In genomic region chr11:65958774-65959420, GRCh38 we compare ENCODE assay signal across 28 cellular contexts. TPM values are rescaled to one million over a fixed set of nuclear protein-coding genes. Genes with fewer than 3 reads are reported as not detected.
A peak's percentile ranks its signal among the peaks of the same experiment; 100 is the strongest.
DNase-seq lines count a peak whose midpoint lies in the region; ATAC-seq and TF ChIP-seq lines count a peak whose summit lies in the region.
"Had no signal": no experiment of that assay in that cellular context is flagged by ENCODE, and none has a peak within 500 bp of the region (broad histone marks: within the 10 kb centered on the region; RNA-seq: fewer than 3 reads in every experiment).

No MANE protein-coding gene starts in this region.

- H2BK12ac ChIP-seq in H9 (ENCODE audit: insufficient read length, low read depth, low read length), result no peak overlapping the region

- ATAC-seq in activated naive CD4-positive, alpha-beta T cell treated with anti-CD3 and anti-CD28 coated beads, Interleukin-2, amount 50 U/mL, for 72 hours, result no peak
- ATAC-seq: effector memory CD8-positive, alpha-beta T cell; gastrocnemius medialis; stimulated activated naive CD8-positive, alpha-beta T cell treated with anti-CD3 and anti-CD28 coated beads, Interleukin-15, Interleukin-2, amounts not matched to agents 100 U/mL and 50 U/mL, for 24 hours had no signal

- no peak overlapping the region for H4K91ac ChIP-seq in H9 (ENCODE audit: insufficient read length, low read depth, low read length)

- H3K79me2 ChIP-seq in H9 (ENCODE audit: insufficient read depth, low read length) (peaks cover 10% of the 10 kb centered on the region; the same call in 1 of the 2 replicates), osteoblast (ENCODE audit: insufficient read depth, low read length) (peaks cover 28% of the 10 kb centered on the region)

- H4K8ac ChIP-seq in H9 (replicated peaks; ENCODE audit: insufficient read length, low read depth, low read length), result no peak overlapping the region

- H2BK20ac ChIP-seq in H9 (ENCODE audit: low read depth, low read length, poor library complexity, severe bottlenecking), result no peak overlapping the region

- H2BK120ac ChIP-seq in H9 (ENCODE audit: low read depth, low read length, poor library complexity, severe bottlenecking), result no peak overlapping the region

- H3K79me1 ChIP-seq in H9 (ENCODE audit: insufficient read depth, low read depth, low read length, poor library complexity, severe bottlenecking), result peaks cover 5% of the 10 kb centered on the region

- no peak overlapping the region for H3K23ac ChIP-seq in H9 (ENCODE audit: insufficient read length, low read depth, low read length)

- no peak for DNase-seq in activated naive CD4-positive, alpha-beta T cell treated with anti-CD3 and anti-CD28 coated beads for 36 hours
- DNase-seq in activated naive CD4-positive, alpha-beta T cell treated with anti-CD3 and anti-CD28 coated beads, Interleukin-2, amount 50 U/mL, for 16 hours, result no peak
- DNase-seq in H9 (no peak), osteoblast (ENCODE audit: insufficient read length, low spot score, missing footprints) (peak; percentile 75), C1 segment of cervical spinal cord (lab: John Stamatoyannopoulos, UW) (no peak), cerebellar nuclear complex (lab: John Stamatoyannopoulos, UW) (no peak)
- DNase-seq in activated naive CD4-positive, alpha-beta T cell treated with anti-CD3 and anti-CD28 coated beads, Interleukin-2, amount 50 U/mL, for 72 hours (ENCODE audit: low spot score in 2 of 2), result no peak
- DNase-seq: activated CD4-positive, CD25-positive, alpha-beta regulatory T cell treated with anti-CD3 and anti-CD28 coated beads, Interleukin-2, amount 50 U/mL, for 72 hours; activated gamma-delta T cell treated with Interleukin-2 at 50 U/mL for 16 hours; Caco-2; effector memory CD8-positive, alpha-beta T cell; gastrocnemius medialis; GOT3; Karpas-422; mammary epithelial cell; NCI-H1694 treated with DMSO at 0.1 percent for 48 hours; small intestine; stimulated activated CD4-positive, alpha-beta T cell treated with anti-CD3 and anti-CD28 coated beads, Interleukin-2, amount 100 ng/mL, for 48 hours; stimulated activated naive CD8-positive, alpha-beta T cell treated with anti-CD3 and anti-CD28 coated beads, Interleukin-15, Interleukin-2, amounts not matched to agents 100 U/mL and 50 U/mL, for 24 hours; tibial artery had no signal

- no peak overlapping the region for H3K9ac ChIP-seq in H9 (ENCODE audit: extremely low read depth, insufficient read length, low read length)

- H3K27me3 ChIP-seq in H9 (ENCODE audit: insufficient read depth, low read length) (no peaks in the 10 kb centered on the region), osteoblast (ENCODE audit: insufficient read depth, low read length) (no peaks in the 10 kb centered on the region)

- H4K20me1 ChIP-seq in H9 (ENCODE audit: control insufficient read depth, insufficient read depth, insufficient read length), result no peaks in the 10 kb centered on the region
- peaks cover 13% of the 10 kb centered on the region for H4K20me1 ChIP-seq in osteoblast (ENCODE audit: insufficient read depth, low read length)

- H3K4ac ChIP-seq in H9 (ENCODE audit: low read depth, low read length), result no peak overlapping the region

- no peak overlapping the region; the same call in 1 of the 2 replicates for H3K14ac ChIP-seq in H9 (ENCODE audit: insufficient read depth, low read length)

- no peak overlapping the region for H3K4me3 Mint-ChIP-seq in activated naive CD4-positive, alpha-beta T cell treated with anti-CD3 and anti-CD28 coated beads for 36 hours
- H3K4me3 Mint-ChIP-seq in H9, result peak overlapping the region in 1 of 2 experiments; percentile 26; a peak in 1 of 5 replicates

- no peak overlapping the region for H3K18ac ChIP-seq in H9 (ENCODE audit: insufficient read length, low read depth, low read length)

- H3K4me2 ChIP-seq in H9 (ENCODE audit: insufficient read depth, insufficient read length, low read length), result no peak overlapping the region
- no peak overlapping the region for H3K4me2 ChIP-seq in osteoblast (ENCODE audit: insufficient read depth, low read length)

- no peak overlapping the region for H3K56ac ChIP-seq in H9 (ENCODE audit: insufficient read length, low read depth, low read length)

- CTCF ChIA-PET in activated naive CD4-positive, alpha-beta T cell treated with anti-CD3 and anti-CD28 coated beads for 36 hours (lab: Charles Lee), result interaction anchor here (0.5 to 2.4 kb wide), 3 partner anchors 64 to 74 kb away, joined by 3 to 12 read pairs (median 10); partner anchors contain the start of gene FIBP

- no peak overlapping the region for H3T11ph ChIP-seq in H9 (ENCODE audit: low read length)

- H3K9me3 ChIP-seq in H9 (ENCODE audit: control insufficient read depth, low read depth, low read length) (no peaks in the 10 kb centered on the region), osteoblast (ENCODE audit: low read depth, low read length) (no peaks in the 10 kb centered on the region)
- H3K9me3 ChIP-seq: Caco-2, esophagus muscularis mucosa, gastrocnemius medialis, tibial artery had no signal

- no peaks in the 10 kb centered on the region for H3K27me3 Mint-ChIP-seq in activated naive CD4-positive, alpha-beta T cell treated with anti-CD3 and anti-CD28 coated beads for 36 hours (ENCODE audit: low read depth)
- no peaks in the 10 kb centered on the region; the same call in 1 of the 2 replicates for H3K27me3 Mint-ChIP-seq in H9 (ENCODE audit: low read depth)
- H3K27me3 Mint-ChIP-seq: effector memory CD8-positive, alpha-beta T cell had no signal

- H4K5ac ChIP-seq in H9 (ENCODE audit: insufficient read length, low read depth, low read length), result no peak overlapping the region

- H3K36me3 Mint-ChIP-seq in activated naive CD4-positive, alpha-beta T cell treated with anti-CD3 and anti-CD28 coated beads for 36 hours (ENCODE audit: low read depth), result peaks cover 3% of the 10 kb centered on the region
- H3K36me3 Mint-ChIP-seq in H9 (ENCODE audit: insufficient read depth in 1 of 3, low read depth in 3 of 3), result peaks cover 3 to 14% (median 8%) of the 10 kb centered on the region in 3 experiments; a peak in 6 of 7 replicates
- H3K36me3 Mint-ChIP-seq in activated naive CD4-positive, alpha-beta T cell treated with anti-CD3 and anti-CD28 coated beads, Interleukin-2, amount 50 U/mL, for 72 hours, result peaks cover 20 to 27% of the 10 kb centered on the region in 2 donors

- H3K9me3 Mint-ChIP-seq in activated naive CD4-positive, alpha-beta T cell treated with anti-CD3 and anti-CD28 coated beads for 36 hours, result no peaks in the 10 kb centered on the region
- H3K9me3 Mint-ChIP-seq in H9, result no peaks in the 10 kb centered on the region; a peak in 1 of 5 replicates
- no peaks in the 10 kb centered on the region for H3K9me3 Mint-ChIP-seq in activated naive CD4-positive, alpha-beta T cell treated with anti-CD3 and anti-CD28 coated beads, Interleukin-2, amount 50 U/mL, for 72 hours
- H3K9me3 Mint-ChIP-seq: effector memory CD8-positive, alpha-beta T cell had no signal

- intact Hi-C loops in activated naive CD4-positive, alpha-beta T cell treated with anti-CD3 and anti-CD28 coated beads for 36 hours (cut with micrococcal nuclease), result no loop called here

- WGBS in H9 (ENCODE audit: extremely low coverage, insufficient read length, low lambda C conversion rate), result no CpG with 5 or more reads among the region's 17 CpGs

- TF ChIP-seq CTCF in H9 (conservative IDR thresholded peaks at IDR 0.05) (no peak), osteoblast (IDR thresholded peaks at IDR 0.05; ENCODE audit: extremely low read depth, low read depth, low read length) (no peak)

- H2BK15ac ChIP-seq in H9 (ENCODE audit: low read depth, low read length), result no peak overlapping the region

- H3K23me2 ChIP-seq in H9 (ENCODE audit: insufficient read length, low read depth, low read length, poor library complexity, severe bottlenecking), result peaks cover 3% of the 10 kb centered on the region

- H2BK5ac ChIP-seq in H9 (ENCODE audit: insufficient read length, low read length), result no peak overlapping the region

- peaks cover 5% of the 10 kb centered on the region for H3K36me3 ChIP-seq in osteoblast (ENCODE audit: insufficient read depth, low read length)

- peak overlapping the region; percentile 95 for H3K27ac Mint-ChIP-seq in activated naive CD4-positive, alpha-beta T cell treated with anti-CD3 and anti-CD28 coated beads for 36 hours
- peak overlapping the region; percentile 15 to 76 (median 53); a peak in 2 of 7 replicates for H3K27ac Mint-ChIP-seq in H9
- peak overlapping the region; percentile 29 to 93 for H3K27ac Mint-ChIP-seq in activated naive CD4-positive, alpha-beta T cell treated with anti-CD3 and anti-CD28 coated beads, Interleukin-2, amount 50 U/mL, for 72 hours

- peaks cover 3% of the 10 kb centered on the region; the same call in 1 of the 2 replicates for H3K4me1 ChIP-seq in H9 (ENCODE audit: insufficient read depth, low read length)
- peaks cover 16% of the 10 kb centered on the region for H3K4me1 ChIP-seq in osteoblast (ENCODE audit: insufficient read depth, low read length)

- H2AK5ac ChIP-seq in H9 (ENCODE audit: insufficient read length, low read length), result no peak overlapping the region

- no peak overlapping the region for H2AFZ ChIP-seq in H9 (ENCODE audit: low read length)
- no peak overlapping the region for H2AFZ ChIP-seq in osteoblast (ENCODE audit: low read length)

- peaks cover 47% of the 10 kb centered on the region for H3K4me1 Mint-ChIP-seq in activated naive CD4-positive, alpha-beta T cell treated with anti-CD3 and anti-CD28 coated beads for 36 hours (ENCODE audit: low read depth)
- H3K4me1 Mint-ChIP-seq in H9, result peaks cover 11 to 16% of the 10 kb centered on the region in 2 experiments

- H3K27ac ChIP-seq in H9 (ENCODE audit: insufficient read length, low read depth, low read length), result no peak overlapping the region
- H3K27ac ChIP-seq in osteoblast (ENCODE audit: low read depth, low read length), result no peak overlapping the region
- H3K27ac ChIP-seq: esophagus muscularis mucosa, gastrocnemius medialis, SK-N-MC, tibial artery had no signal

- no peak overlapping the region for H3K4me3 ChIP-seq in osteoblast (ENCODE audit: insufficient read depth, low read length)
- H3K4me3 ChIP-seq: esophagus muscularis mucosa, gastrocnemius medialis, SK-N-MC, tibial artery had no signal

RNA-seq across cellular contexts. Expression of gene SART1, which starts 2.6 kb away (rescaled TPM):
- total RNA-seq in activated naive CD4-positive, alpha-beta T cell treated with anti-CD3 and anti-CD28 coated beads for 36 hours, result 10 to 100 TPM; 50.1 to 59.9 TPM
- 52.0 and 57.8 TPM in 2 replicates for total RNA-seq in H9 (2021)
- 10 to 100 TPM; 53.1 to 60.2 TPM for total RNA-seq in activated naive CD4-positive, alpha-beta T cell treated with anti-CD3 and anti-CD28 coated beads, Interleukin-2, amount 50 U/mL, for 72 hours
- 22.4 and 25.3 TPM in 2 replicates for total RNA-seq in osteoblast

RNA-seq across cellular contexts. Expression of gene TSGA10IP, which starts 13.6 kb away (rescaled TPM):
- not detected for total RNA-seq in activated naive CD4-positive, alpha-beta T cell treated with anti-CD3 and anti-CD28 coated beads for 36 hours
- total RNA-seq in H9 (2021), result 2.2 and 3.1 TPM in 2 replicates
- not detected for total RNA-seq in activated naive CD4-positive, alpha-beta T cell treated with anti-CD3 and anti-CD28 coated beads, Interleukin-2, amount 50 U/mL, for 72 hours
- total RNA-seq in osteoblast, result not detected in 2 replicates
- total RNA-seq: Caco-2, chondrocyte, Daoy, esophagus muscularis mucosa, gastrocnemius medialis, kidney epithelial cell, mammary epithelial cell, myocyte, pulmonary artery endothelial cell, RPMI7951 had no signal

RNA-seq across cellular contexts. Expression of gene DRAP1, which starts 39.7 kb away (rescaled TPM):
- 100 to 1,000 TPM; 117 to 134 TPM for total RNA-seq in activated naive CD4-positive, alpha-beta T cell treated with anti-CD3 and anti-CD28 coated beads for 36 hours
- total RNA-seq in H9 (2021), result 101 and 105 TPM in 2 replicates
- total RNA-seq in activated naive CD4-positive, alpha-beta T cell treated with anti-CD3 and anti-CD28 coated beads, Interleukin-2, amount 50 U/mL, for 72 hours, result 100 to 1,000 TPM; 110 to 167 TPM
- 170 and 190 TPM in 2 replicates for total RNA-seq in osteoblast

RNA-seq across cellular contexts. Expression of gene C11orf68, which starts 40.0 kb away (rescaled TPM):
- 10 to 100 TPM; 20.0 to 21.9 TPM for total RNA-seq in activated naive CD4-positive, alpha-beta T cell treated with anti-CD3 and anti-CD28 coated beads for 36 hours
- total RNA-seq in H9 (2021) (14.0 and 15.7 TPM in 2 replicates), osteoblast (30.9 and 32.9 TPM in 2 replicates)
- 10 to 100 TPM; 17.6 to 28.6 TPM for total RNA-seq in activated naive CD4-positive, alpha-beta T cell treated with anti-CD3 and anti-CD28 coated beads, Interleukin-2, amount 50 U/mL, for 72 hours

RNA-seq across cellular contexts. Expression of gene EIF1AD, which starts 43.1 kb away (rescaled TPM):
- total RNA-seq in activated naive CD4-positive, alpha-beta T cell treated with anti-CD3 and anti-CD28 coated beads for 36 hours, result 10 to 100 TPM; 31.2 to 31.7 TPM
- 46.7 and 52.6 TPM in 2 replicates for total RNA-seq in H9 (2021)
- 10 to 100 TPM; 47.5 to 86.8 TPM for total RNA-seq in activated naive CD4-positive, alpha-beta T cell treated with anti-CD3 and anti-CD28 coated beads, Interleukin-2, amount 50 U/mL, for 72 hours
- 28.6 and 31.2 TPM in 2 replicates for total RNA-seq in osteoblast
